Comparison of ENCODE assay signal across 29 cellular contexts in the genomic region with DNA sequence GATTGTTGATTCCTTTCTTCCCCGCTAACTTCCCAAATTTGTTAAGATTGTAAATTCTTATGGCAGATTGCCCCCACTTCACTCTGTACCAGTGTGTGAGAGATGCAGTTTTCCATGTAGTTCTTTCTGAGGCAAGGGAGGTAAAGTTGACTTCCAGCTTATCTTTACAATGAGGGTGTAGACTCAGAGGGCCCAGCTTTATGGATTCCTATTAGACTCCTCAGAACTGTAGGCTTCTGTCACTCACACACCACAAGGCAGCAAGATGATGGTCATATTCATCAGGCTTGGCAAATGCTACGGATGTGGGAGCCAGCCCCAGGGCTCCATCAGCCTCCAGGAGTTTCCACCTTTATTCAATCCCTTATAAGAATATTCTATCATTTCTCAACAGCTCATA.
DNase-seq lines count a peak whose midpoint lies in the region; ATAC-seq and TF ChIP-seq lines count a peak whose summit lies in the region.
"Had no signal": no experiment of that assay in that cellular context is flagged by ENCODE, and none has a peak within 500 bp of the region (broad histone marks: within the 10 kb centered on the region; RNA-seq: fewer than 3 reads in every experiment).

No MANE protein-coding gene starts in this region.

- DNase-seq in left colon (no peak), mucosa of descending colon (no peak), coronary artery (ENCODE audit: low spot score) (no peak)
- DNase-seq: 8988T; ACHN; AML-193; BE2C; C1 segment of cervical spinal cord; Caco-2; Calu3; CD4-positive, alpha-beta memory T cell; CD4-positive, alpha-beta T cell; CD4-positive, CD25-positive, alpha-beta regulatory T cell; CD8-positive, alpha-beta memory T cell; CD8-positive, alpha-beta T cell; COR-L47; DMS 273 treated with DMSO at 0.1 percent for 48 hours; DMS153; DMS53; DMS79; DMS79 treated with DMSO at 0.1 percent for 48 hours; DND-41; EL had no signal

- H3K36me3 ChIP-seq in mucosa of descending colon (ENCODE audit: low read depth), result no peaks in the 10 kb centered on the region
- H3K36me3 ChIP-seq: BE2C, BLaER1 had no signal

- peaks cover 3% of the 10 kb centered on the region for H3K4me1 ChIP-seq in mucosa of descending colon (ENCODE audit: low read depth)
- H3K4me1 ChIP-seq: A549; BE2C; BLaER1; BLaER1 treated with 17β-estradiol and CSF1 and Interleukin-3, amounts not matched to agents 10 nM and 100 nM had no signal

- H3K4me3 ChIP-seq in mucosa of descending colon (no peak overlapping the region), coronary artery (no peak overlapping the region)
- H3K4me3 ChIP-seq: A549; BLaER1; BLaER1 treated with 17β-estradiol and CSF1 and Interleukin-3, amounts not matched to agents 10 nM and 100 nM had no signal

- H3K27ac ChIP-seq in coronary artery, result no peak overlapping the region
- H3K27ac ChIP-seq: 22Rv1; A549; BLaER1; BLaER1 treated with 17β-estradiol and CSF1 and Interleukin-3, amounts not matched to agents 10 nM and 100 nM; C4-2B had no signal

- no peaks in the 10 kb centered on the region for H3K9me3 ChIP-seq in mucosa of descending colon
- H3K9me3 ChIP-seq: BE2C had no signal

- ATAC-seq in left colon (peak; percentile 84), mucosa of descending colon (peak; percentile 70), GM21825 (IDR thresholded peaks at IDR 0.05; ENCODE audit: unreplicated experiment) (no peak)
- ATAC-seq: A549; CD8-positive, alpha-beta T cell had no signal

- no peak for TF ChIP-seq CTCF in mucosa of descending colon (IDR thresholded peaks at IDR 0.05)
- no peak for TF ChIP-seq CTCF in coronary artery (IDR thresholded peaks at IDR 0.05)

- intact Hi-C loops in left colon (cut with DNase I, micrococcal nuclease), result no loop called here
- intact Hi-C loops in mucosa of descending colon (cut with DNase I, micrococcal nuclease), result no loop called here
